In the genomic region with DNA sequence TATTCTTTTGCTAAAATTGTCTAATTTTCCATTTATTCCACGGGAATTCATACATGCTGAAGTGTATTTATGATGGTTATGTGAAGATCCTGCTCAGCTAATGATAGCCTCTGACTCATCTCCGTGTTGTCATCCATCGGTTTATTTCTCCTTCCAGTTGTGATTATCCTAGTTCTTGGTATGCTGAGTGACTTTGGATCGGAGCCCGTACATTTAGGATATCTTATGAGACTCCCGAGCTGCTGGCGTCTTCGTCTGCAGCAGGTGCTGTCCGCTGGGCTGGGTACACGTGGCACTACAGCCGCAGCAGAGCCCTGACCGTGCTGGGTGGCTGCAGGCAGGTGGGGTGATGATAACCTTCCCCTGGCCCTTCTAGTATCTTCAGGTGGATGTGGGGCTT, we compare ENCODE assay signal across 9 cellular contexts. TPM values are rescaled to one million over a fixed set of nuclear protein-coding genes. Genes with fewer than 3 reads are reported as not detected.
DNase-seq lines count a peak whose midpoint lies in the region; ATAC-seq, FAIRE-seq and TF ChIP-seq lines count a peak whose summit lies in the region.
"Had no signal": no experiment of that assay in that cellular context is flagged by ENCODE, and none has a peak within 500 bp of the region (broad histone marks: within the 10 kb centered on the region; RNA-seq: fewer than 3 reads in every experiment).

No MANE protein-coding gene starts in this region.

- no peak overlapping the region for H3K4me3 ChIP-seq in fibroblast of lung (replicated peaks in 1 of 4; ENCODE audit: control extremely low read depth in 1 of 4, insufficient read depth in 1 of 4, low read depth in 3 of 4, low read length in 4 of 4)
- H3K4me3 ChIP-seq: cardiac muscle cell had no signal

- DNase-seq in activated T-cell treated with anti-CD3 and anti-CD28 coated beads, Interleukin-2, amount 50 U/mL, for 24 hours: no peak
- no peak for DNase-seq in activated T-cell treated with anti-CD3 and anti-CD28 coated beads, Interleukin-2, amount 50 U/mL, for 1 hour
- DNase-seq in RCC 7860 (ENCODE audit: low spot score) (peak; percentile 43), fibroblast of lung (ENCODE audit: low read depth in 2 of 2) (peak; percentile 42 to 53), HTR-8/SVneo (ENCODE audit: insufficient read length, low spot score) (no peak), RWPE1 (ENCODE audit: low spot score) (no peak)
- DNase-seq in stimulated activated effector memory CD8-positive, alpha-beta T cell treated with anti-CD3 and anti-CD28 coated beads, Interleukin-12 subunit alpha, Interleukin-12 subunit beta, amount 100 ng/mL, for 72 hours (ENCODE audit: low spot score in 2 of 2): no peak

- H3K27ac ChIP-seq in fibroblast of lung (ENCODE audit: insufficient read depth, low read length) (peak overlapping the region; percentile 61), RWPE1 (no peak overlapping the region)
- H3K27ac ChIP-seq: cardiac muscle cell had no signal

- H2AFZ ChIP-seq in fibroblast of lung (ENCODE audit: low read length): no peak overlapping the region

- H3K4me1 ChIP-seq in fibroblast of lung (ENCODE audit: control insufficient read depth, extremely low read depth, insufficient read depth, low read length): peaks cover 19% of the 10 kb centered on the region

- no peak overlapping the region for H3K4me2 ChIP-seq in fibroblast of lung (ENCODE audit: extremely low read depth, insufficient read depth, low read length)

- H3K27me3 ChIP-seq in fibroblast of lung (ENCODE audit: control insufficient read depth, insufficient read depth, low read length): no peaks in the 10 kb centered on the region
- H3K27me3 ChIP-seq: cardiac muscle cell had no signal

- no peak for TF ChIP-seq CTCF in fibroblast of lung (conservative IDR thresholded peaks at IDR 0.05 in 1 of 2, IDR thresholded peaks at IDR 0.05 in 1 of 2; ENCODE audit: low read depth in 1 of 2, low read length in 2 of 2)
- TF ChIP-seq CTCF in RWPE1 (conservative IDR thresholded peaks at IDR 0.05; ENCODE audit: low read depth): no peak

- no peaks in the 10 kb centered on the region for H3K9me3 ChIP-seq in fibroblast of lung (ENCODE audit: control insufficient read depth, insufficient read depth, low read depth, low read length)

- no peaks in the 10 kb centered on the region for H3K36me3 Mint-ChIP-seq in activated T-cell treated with anti-CD3 and anti-CD28 coated beads, Interleukin-2, amount 50 U/mL, for 24 hours (ENCODE audit: low read depth)
- H3K36me3 Mint-ChIP-seq in stimulated activated effector memory CD8-positive, alpha-beta T cell treated with anti-CD3 and anti-CD28 coated beads, Interleukin-12 subunit alpha, Interleukin-12 subunit beta, amount 100 ng/mL, for 72 hours: no peaks in the 10 kb centered on the region

- H3K27me3 Mint-ChIP-seq in activated T-cell treated with anti-CD3 and anti-CD28 coated beads, Interleukin-2, amount 50 U/mL, for 24 hours: no peaks in the 10 kb centered on the region

- peaks cover 49% of the 10 kb centered on the region for H3K4me1 Mint-ChIP-seq in activated T-cell treated with anti-CD3 and anti-CD28 coated beads, Interleukin-2, amount 50 U/mL, for 24 hours (ENCODE audit: low read depth)
- peaks cover 38% of the 10 kb centered on the region for H3K4me1 Mint-ChIP-seq in stimulated activated effector memory CD8-positive, alpha-beta T cell treated with anti-CD3 and anti-CD28 coated beads, Interleukin-12 subunit alpha, Interleukin-12 subunit beta, amount 100 ng/mL, for 72 hours

- no peaks in the 10 kb centered on the region for H3K9me3 Mint-ChIP-seq in activated T-cell treated with anti-CD3 and anti-CD28 coated beads, Interleukin-2, amount 50 U/mL, for 24 hours
- H3K9me3 Mint-ChIP-seq in stimulated activated effector memory CD8-positive, alpha-beta T cell treated with anti-CD3 and anti-CD28 coated beads, Interleukin-12 subunit alpha, Interleukin-12 subunit beta, amount 100 ng/mL, for 72 hours: no peaks in the 10 kb centered on the region

- ATAC-seq in stimulated activated effector memory CD8-positive, alpha-beta T cell treated with anti-CD3 and anti-CD28 coated beads, Interleukin-12 subunit alpha, Interleukin-12 subunit beta, amount 100 ng/mL, for 72 hours: no peak
- no peak for ATAC-seq in GM21367 (IDR thresholded peaks at IDR 0.05; ENCODE audit: unreplicated experiment)

- CTCF ChIA-PET in RWPE1 (lab: Yijun Ruan, JAX): no interaction called here

- POLR2A ChIA-PET in RWPE1 (lab: Yijun Ruan, JAX; ENCODE audit: low non-redundant PET): no interaction called here

- H3K4me3 Mint-ChIP-seq in activated T-cell treated with anti-CD3 and anti-CD28 coated beads, Interleukin-2, amount 50 U/mL, for 24 hours: peak overlapping the region; percentile 81
- peak overlapping the region; percentile 69 for H3K4me3 Mint-ChIP-seq in stimulated activated effector memory CD8-positive, alpha-beta T cell treated with anti-CD3 and anti-CD28 coated beads, Interleukin-12 subunit alpha, Interleukin-12 subunit beta, amount 100 ng/mL, for 72 hours

- H3K79me2 ChIP-seq in fibroblast of lung (ENCODE audit: control insufficient read depth, insufficient read depth, low read length): no peaks in the 10 kb centered on the region

- H3K9ac ChIP-seq in fibroblast of lung (ENCODE audit: insufficient read depth, low read length): no peak overlapping the region

- H3K36me3 ChIP-seq in fibroblast of lung (ENCODE audit: control insufficient read depth, insufficient read depth, low read length): no peaks in the 10 kb centered on the region
- H3K36me3 ChIP-seq: cardiac muscle cell had no signal

- peak; percentile 30 for FAIRE-seq in RCC 7860 (lab: Jason Lieb, UNC)
- FAIRE-seq in HTR-8/SVneo (lab: Jason Lieb, UNC): no peak

- no peaks in the 10 kb centered on the region for H4K20me1 ChIP-seq in fibroblast of lung (ENCODE audit: control insufficient read depth, extremely low read depth, insufficient read depth, low read length)

- H3K27ac Mint-ChIP-seq in activated T-cell treated with anti-CD3 and anti-CD28 coated beads, Interleukin-2, amount 50 U/mL, for 24 hours: peak overlapping the region; percentile 96
- H3K27ac Mint-ChIP-seq in stimulated activated effector memory CD8-positive, alpha-beta T cell treated with anti-CD3 and anti-CD28 coated beads, Interleukin-12 subunit alpha, Interleukin-12 subunit beta, amount 100 ng/mL, for 72 hours: peak overlapping the region; percentile 89

RNA-seq across cellular contexts. Expression of gene GALR1, which starts 40.1 kb away (rescaled TPM):
- total RNA-seq in fibroblast of lung: not detected in 2 replicates
- polyA plus RNA-seq in fibroblast of lung: not detected in 2 replicates
- polyA plus RNA-seq in fibroblast of lung (2012): not detected in 2 replicates
- not detected in 2 replicates for polyA minus RNA-seq in fibroblast of lung (ENCODE audit: low replicate concordance)
- total RNA-seq: cardiac muscle cell had no signal
- polyA plus RNA-seq: cardiac muscle cell had no signal

Comparison
In these comparisons a context has a peak if more than half of its experiments do, and no peak if none do; other contexts are left out.
1. DNase-seq: peak in RCC 7860 (single experiment) and fibroblast of lung (2 of 2); none in activated T-cell treated with anti-CD3 and anti-CD28 coated beads, Interleukin-2, amount 50 U/mL, for 24 hours (single experiment), activated T-cell treated with anti-CD3 and anti-CD28 coated beads, Interleukin-2, amount 50 U/mL, for 1 hour (single experiment), stimulated activated effector memory CD8-positive, alpha-beta T cell treated with anti-CD3 and anti-CD28 coated beads, Interleukin-12 subunit alpha, Interleukin-12 subunit beta, amount 100 ng/mL, for 72 hours (0 of 2), HTR-8/SVneo (single experiment) and RWPE1 (single experiment).